8 cellular contexts compared by ENCODE assay signal in the genomic region with DNA sequence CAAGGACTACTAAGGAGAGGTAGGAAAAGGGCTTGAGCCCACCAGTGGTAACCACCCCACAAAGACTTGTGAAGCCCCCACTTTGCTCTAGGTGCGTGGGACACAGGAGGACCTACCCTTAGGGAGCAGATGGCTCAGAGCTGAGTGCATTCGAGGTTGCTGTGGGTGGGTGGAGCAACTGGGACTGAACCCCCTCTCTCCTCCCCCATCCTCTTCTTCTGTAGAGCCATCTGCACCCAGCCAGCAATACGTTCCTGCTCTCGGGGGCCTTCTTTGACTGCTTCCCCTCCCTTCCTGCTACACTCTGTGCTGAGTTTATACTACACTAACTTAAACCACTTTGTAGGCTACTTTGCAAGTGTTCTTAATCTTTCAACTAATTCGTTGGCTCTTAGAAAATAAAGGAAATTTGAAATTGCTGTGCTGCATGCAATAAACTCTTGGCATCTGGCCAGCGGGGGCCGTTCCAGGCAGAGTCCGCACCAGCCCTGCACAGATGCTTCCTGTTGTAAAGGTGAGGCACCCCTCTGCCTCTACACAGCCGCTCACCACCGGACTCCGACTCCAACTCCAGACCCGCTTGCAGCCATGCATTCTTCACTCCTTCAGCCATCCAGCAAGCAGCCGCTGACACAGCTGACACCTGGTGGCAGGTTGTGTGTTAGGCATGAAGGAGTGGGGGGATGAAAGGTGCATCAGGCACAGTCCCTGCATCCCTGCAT. TPM values are rescaled to one million over a fixed set of nuclear protein-coding genes. Genes with fewer than 3 reads are reported as not detected.
DNase-seq lines count a peak whose midpoint lies in the region; ATAC-seq lines count a peak whose summit lies in the region.

No MANE protein-coding gene starts in this region.

- H3K9me3 Mint-ChIP-seq in activated T-cell treated with anti-CD3 and anti-CD28 coated beads, Interleukin-2, amount 50 U/mL, for 24 hours: no peaks in the 10 kb centered on the region

- H3K4me1 Mint-ChIP-seq in activated T-cell treated with anti-CD3 and anti-CD28 coated beads, Interleukin-2, amount 50 U/mL, for 24 hours (ENCODE audit: low read depth): peaks cover 5% of the 10 kb centered on the region

- H3K27ac Mint-ChIP-seq in activated T-cell treated with anti-CD3 and anti-CD28 coated beads, Interleukin-2, amount 50 U/mL, for 24 hours: no peak overlapping the region

- intact Hi-C loops in Right ventricle myocardium superior (cut with DNase I) (loop anchor here (2.0 kb wide), 1 partner anchor 197 kb away; no protein-coding TSS in a partner anchor), cardiac septum (cut with DNase I) (loop anchor here (1.0 kb wide), 1 partner anchor 197 kb away; no protein-coding TSS in a partner anchor), sciatic nerve (cut with DNase I) (no loop called here)

- peak; percentile 59 for DNase-seq in Right ventricle myocardium superior
- no peak for DNase-seq in cardiac septum (ENCODE audit: low spot score)
- peak; percentile 77 for DNase-seq in NCI-H510A (lab: John Stamatoyannopoulos, UW)
- peak; percentile 52 for DNase-seq in activated T-cell treated with anti-CD3 and anti-CD28 coated beads, Interleukin-2, amount 50 U/mL, for 24 hours
- peak; percentile 34 for DNase-seq in germinal center (ENCODE audit: low spot score)
- DNase-seq in sciatic nerve (ENCODE audit: low spot score): peak; percentile 68
- no peak for DNase-seq in NK-92 treated with Interleukin-12 subunit alpha and Interleukin-12 subunit beta, amount 100 ng/mL, for 24 hours (lab: John Stamatoyannopoulos, UW)

- no peaks in the 10 kb centered on the region for H3K36me3 Mint-ChIP-seq in activated T-cell treated with anti-CD3 and anti-CD28 coated beads, Interleukin-2, amount 50 U/mL, for 24 hours (ENCODE audit: low read depth)

- ATAC-seq in Right ventricle myocardium superior (ENCODE audit: poor library complexity) (no peak), sciatic nerve (no peak), GM21423 (IDR thresholded peaks at IDR 0.05; ENCODE audit: unreplicated experiment) (no peak)

- no peak overlapping the region for H3K4me3 Mint-ChIP-seq in activated T-cell treated with anti-CD3 and anti-CD28 coated beads, Interleukin-2, amount 50 U/mL, for 24 hours

- peaks cover 27% of the 10 kb centered on the region for H3K27me3 Mint-ChIP-seq in activated T-cell treated with anti-CD3 and anti-CD28 coated beads, Interleukin-2, amount 50 U/mL, for 24 hours

RNA-seq across cellular contexts. Expression of gene GLIS1, which starts 57.2 kb away (rescaled TPM):
- total RNA-seq in Right ventricle myocardium superior (0.08 TPM), cardiac septum (0.30 TPM), sciatic nerve (0.98 TPM)

Comparison
In these comparisons a context has a peak if more than half of its experiments do, and no peak if none do; other contexts are left out.
1. DNase-seq: peak in Right ventricle myocardium superior (single experiment), NCI-H510A (single experiment), activated T-cell treated with anti-CD3 and anti-CD28 coated beads, Interleukin-2, amount 50 U/mL, for 24 hours (single experiment), germinal center (single experiment) and sciatic nerve (single experiment); none in cardiac septum (single experiment) and NK-92 treated with Interleukin-12 subunit alpha and Interleukin-12 subunit beta, amount 100 ng/mL, for 24 hours (single experiment).